In the genomic region with DNA sequence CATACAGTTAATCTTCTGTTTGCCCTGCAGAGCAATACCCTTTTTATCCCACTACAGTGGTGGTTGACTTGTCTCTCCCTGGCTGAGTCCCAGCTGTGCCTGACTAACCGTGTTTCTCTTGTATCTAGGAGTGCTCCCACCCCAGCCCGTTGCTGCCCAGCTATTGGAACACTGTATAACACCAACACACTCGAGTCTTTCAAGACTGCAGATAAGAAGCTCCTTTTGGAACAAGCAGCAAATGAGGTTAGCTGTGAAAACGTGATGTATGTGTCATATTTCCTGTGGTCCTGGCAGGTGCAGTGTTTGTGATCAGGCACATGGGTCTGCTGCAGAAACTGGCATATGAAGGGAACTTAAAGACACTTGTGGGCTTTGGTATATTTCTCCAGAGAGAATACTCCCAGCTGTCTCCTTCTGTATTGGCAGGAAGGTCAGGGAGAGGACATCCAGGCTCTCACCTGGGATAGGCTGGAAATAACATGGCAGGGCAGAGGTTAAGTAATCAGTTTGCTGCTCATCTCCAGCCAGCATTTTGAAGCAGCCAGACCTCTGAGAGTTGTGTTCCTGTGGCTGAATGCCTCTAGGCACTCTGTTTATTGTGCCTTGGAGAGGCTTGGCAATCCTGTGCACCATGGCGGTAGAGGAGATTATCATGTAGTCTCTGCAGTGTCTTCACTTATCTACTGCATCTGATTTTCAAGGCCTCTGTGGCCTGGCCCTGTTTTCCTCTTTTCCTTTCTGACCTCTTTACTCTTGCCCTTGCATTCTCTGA, we compare ENCODE assay signal across 1 cellular context.
TF ChIP-seq lines count a peak whose summit lies in the region.

No MANE protein-coding gene starts in this region.

TF ChIP-seq in GM23338, 12 proteins besides CTCF, POLR2A, EP300 and RAD21 (continued from another document):
- TF ChIP-seq, protein P1, sequence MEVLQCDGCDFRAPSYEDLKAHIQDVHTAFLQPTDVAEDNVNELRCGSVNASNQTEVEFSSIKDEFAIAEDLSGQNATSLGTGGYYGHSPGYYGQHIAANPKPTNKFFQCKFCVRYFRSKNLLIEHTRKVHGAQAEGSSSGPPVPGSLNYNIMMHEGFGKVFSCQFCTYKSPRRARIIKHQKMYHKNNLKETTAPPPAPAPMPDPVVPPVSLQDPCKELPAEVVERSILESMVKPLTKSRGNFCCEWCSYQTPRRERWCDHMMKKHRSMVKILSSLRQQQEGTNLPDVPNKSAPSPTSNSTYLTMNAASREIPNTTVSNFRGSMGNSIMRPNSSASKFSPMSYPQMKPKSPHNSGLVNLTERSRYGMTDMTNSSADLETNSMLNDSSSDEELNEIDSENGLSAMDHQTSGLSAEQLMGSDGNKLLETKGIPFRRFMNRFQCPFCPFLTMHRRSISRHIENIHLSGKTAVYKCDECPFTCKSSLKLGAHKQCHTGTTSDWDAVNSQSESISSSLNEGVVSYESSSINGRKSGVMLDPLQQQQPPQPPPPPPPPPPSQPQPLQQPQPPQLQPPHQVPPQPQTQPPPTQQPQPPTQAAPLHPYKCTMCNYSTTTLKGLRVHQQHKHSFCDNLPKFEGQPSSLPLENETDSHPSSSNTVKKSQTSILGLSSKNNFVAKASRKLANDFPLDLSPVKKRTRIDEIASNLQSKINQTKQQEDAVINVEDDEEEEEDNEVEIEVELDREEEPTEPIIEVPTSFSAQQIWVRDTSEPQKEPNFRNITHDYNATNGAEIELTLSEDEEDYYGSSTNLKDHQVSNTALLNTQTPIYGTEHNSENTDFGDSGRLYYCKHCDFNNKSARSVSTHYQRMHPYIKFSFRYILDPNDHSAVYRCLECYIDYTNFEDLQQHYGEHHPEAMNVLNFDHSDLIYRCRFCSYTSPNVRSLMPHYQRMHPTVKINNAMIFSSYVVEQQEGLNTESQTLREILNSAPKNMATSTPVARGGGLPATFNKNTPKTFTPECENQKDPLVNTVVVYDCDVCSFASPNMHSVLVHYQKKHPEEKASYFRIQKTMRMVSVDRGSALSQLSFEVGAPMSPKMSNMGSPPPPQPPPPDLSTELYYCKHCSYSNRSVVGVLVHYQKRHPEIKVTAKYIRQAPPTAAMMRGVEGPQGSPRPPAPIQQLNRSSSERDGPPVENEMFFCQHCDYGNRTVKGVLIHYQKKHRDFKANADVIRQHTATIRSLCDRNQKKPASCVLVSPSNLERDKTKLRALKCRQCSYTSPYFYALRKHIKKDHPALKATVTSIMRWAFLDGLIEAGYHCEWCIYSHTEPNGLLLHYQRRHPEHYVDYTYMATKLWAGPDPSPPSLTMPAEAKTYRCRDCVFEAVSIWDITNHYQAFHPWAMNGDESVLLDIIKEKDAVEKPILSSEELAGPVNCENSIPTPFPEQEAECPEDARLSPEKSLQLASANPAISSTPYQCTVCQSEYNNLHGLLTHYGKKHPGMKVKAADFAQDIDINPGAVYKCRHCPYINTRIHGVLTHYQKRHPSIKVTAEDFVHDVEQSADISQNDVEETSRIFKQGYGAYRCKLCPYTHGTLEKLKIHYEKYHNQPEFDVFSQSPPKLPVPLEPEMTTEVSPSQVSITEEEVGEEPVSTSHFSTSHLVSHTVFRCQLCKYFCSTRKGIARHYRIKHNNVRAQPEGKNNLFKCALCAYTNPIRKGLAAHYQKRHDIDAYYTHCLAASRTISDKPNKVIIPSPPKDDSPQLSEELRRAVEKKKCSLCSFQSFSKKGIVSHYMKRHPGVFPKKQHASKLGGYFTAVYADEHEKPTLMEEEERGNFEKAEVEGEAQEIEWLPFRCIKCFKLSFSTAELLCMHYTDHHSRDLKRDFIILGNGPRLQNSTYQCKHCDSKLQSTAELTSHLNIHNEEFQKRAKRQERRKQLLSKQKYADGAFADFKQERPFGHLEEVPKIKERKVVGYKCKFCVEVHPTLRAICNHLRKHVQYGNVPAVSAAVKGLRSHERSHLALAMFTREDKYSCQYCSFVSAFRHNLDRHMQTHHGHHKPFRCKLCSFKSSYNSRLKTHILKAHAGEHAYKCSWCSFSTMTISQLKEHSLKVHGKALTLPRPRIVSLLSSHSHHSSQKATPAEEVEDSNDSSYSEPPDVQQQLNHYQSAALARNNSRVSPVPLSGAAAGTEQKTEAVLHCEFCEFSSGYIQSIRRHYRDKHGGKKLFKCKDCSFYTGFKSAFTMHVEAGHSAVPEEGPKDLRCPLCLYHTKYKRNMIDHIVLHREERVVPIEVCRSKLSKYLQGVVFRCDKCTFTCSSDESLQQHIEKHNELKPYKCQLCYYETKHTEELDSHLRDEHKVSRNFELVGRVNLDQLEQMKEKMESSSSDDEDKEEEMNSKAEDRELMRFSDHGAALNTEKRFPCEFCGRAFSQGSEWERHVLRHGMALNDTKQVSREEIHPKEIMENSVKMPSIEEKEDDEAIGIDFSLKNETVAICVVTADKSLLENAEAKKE (CRISPR knock-in tag; IDR thresholded peaks at IDR 0.05): no peak
- TF ChIP-seq JUNB (IDR thresholded peaks at IDR 0.05; ENCODE audit: unreplicated experiment) (no peak), STAT1 (IDR thresholded peaks at IDR 0.05; ENCODE audit: unreplicated experiment) (no peak), EZH2phosphoT487 (IDR thresholded peaks at IDR 0.05; ENCODE audit: unreplicated experiment) (no peak), NANOG (IDR thresholded peaks at IDR 0.05; ENCODE audit: borderline replicate concordance) (no peak), ZNF114 (CRISPR knock-in tag; IDR thresholded peaks at IDR 0.05) (no peak), ZNF331 (CRISPR knock-in tag; IDR thresholded peaks at IDR 0.05; ENCODE audit: low read depth) (no peak), CREB1 (CRISPR knock-in tag; IDR thresholded peaks at IDR 0.05; ENCODE audit: low read depth) (no peak)
